ENCODE assay signal across 18 cellular contexts in the genomic region with DNA sequence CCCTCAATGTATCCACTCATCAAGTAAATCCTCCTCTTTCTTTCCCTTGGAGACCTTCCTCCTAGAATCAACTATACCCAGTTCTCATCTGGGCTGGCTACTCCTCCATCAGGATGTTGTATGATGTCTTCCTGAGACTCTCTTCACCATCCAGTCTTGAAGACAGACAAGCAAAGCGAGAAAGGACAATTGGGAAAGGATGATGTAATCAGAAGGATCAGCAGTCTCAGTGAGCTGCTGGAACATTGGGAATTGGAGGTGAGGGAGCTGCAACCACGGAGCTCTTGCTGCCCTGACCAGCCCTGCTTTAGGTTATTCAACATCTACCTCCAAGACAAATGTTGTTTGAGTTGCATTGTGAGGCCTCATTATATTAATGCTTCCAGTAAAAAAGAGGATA.
"Had no signal": no experiment of that assay in that cellular context is flagged by ENCODE, and none has a peak within 500 bp of the region (broad histone marks: within the 10 kb centered on the region; RNA-seq: fewer than 3 reads in every experiment).

No MANE protein-coding gene starts in this region.

- H3K27me3 Mint-ChIP-seq: memory B cell, naive B cell had no signal

- H3K4me1 Mint-ChIP-seq: nephron had no signal

- H3K27ac Mint-ChIP-seq: memory B cell, nephron had no signal

- DNase-seq: effector memory CD4-positive, alpha-beta T cell; gastrocnemius medialis; heart right ventricle; kidney; left cardiac atrium; left ventricle myocardium inferior; lower lobe of right lung; midbrain; naive B cell; ovary; stimulated activated CD4-positive, alpha-beta T cell treated with anti-CD3 and anti-CD28 coated beads, Interleukin-2, amount 100 ng/mL, for 48 hours; stimulated activated naive CD4-positive, alpha-beta T cell treated with Interleukin-2 at 50 U/mL for 16 hours; trophoblast cell had no signal

- H3K4me2 ChIP-seq: smooth muscle cell had no signal

- H3K27ac ChIP-seq: esophagus muscularis mucosa, gastrocnemius medialis, heart right ventricle, left ventricle myocardium inferior, lower lobe of right lung, ovary, right atrium auricular region had no signal

- ATAC-seq: gastrocnemius medialis, heart right ventricle, left cardiac atrium, lower lobe of right lung had no signal

- H3K4me3 Mint-ChIP-seq: memory B cell, naive B cell, nephron had no signal

- H3K27me3 ChIP-seq: esophagus muscularis mucosa, gastrocnemius medialis, heart right ventricle, ovary, right atrium auricular region had no signal

- H3K4me3 ChIP-seq: esophagus muscularis mucosa, gastrocnemius medialis, heart right ventricle, left ventricle myocardium inferior, lower lobe of right lung, ovary, right atrium auricular region, smooth muscle cell had no signal

- H3K36me3 ChIP-seq: esophagus muscularis mucosa, gastrocnemius medialis, heart right ventricle, left ventricle myocardium inferior, lower lobe of right lung, ovary, right atrium auricular region had no signal

- H3K9me3 Mint-ChIP-seq: nephron had no signal

- H3K4me1 ChIP-seq: gastrocnemius medialis, heart right ventricle, left ventricle myocardium inferior, right atrium auricular region had no signal

- H3K9me3 ChIP-seq: esophagus muscularis mucosa, gastrocnemius medialis, heart right ventricle, left ventricle myocardium inferior, lower lobe of right lung, ovary, right atrium auricular region had no signal
